Comparison of ENCODE assay signal across 9 cellular contexts in genomic region chr22:44181033-44181911, GRCh38. TPM values are rescaled to one million over a fixed set of nuclear protein-coding genes. Genes with fewer than 3 reads are reported as not detected.
DNase-seq lines count a peak whose midpoint lies in the region; ATAC-seq and TF ChIP-seq lines count a peak whose summit lies in the region.
"Had no signal": no experiment of that assay in that cellular context is flagged by ENCODE, and none has a peak within 500 bp of the region (broad histone marks: within the 10 kb centered on the region; RNA-seq: fewer than 3 reads in every experiment).

No MANE protein-coding gene starts in this region.

- TF ChIP-seq CTCF in omental fat pad (IDR thresholded peaks at IDR 0.05): no peak

- peak; percentile 38 for ATAC-seq in HG02798 (IDR thresholded peaks at IDR 0.05; ENCODE audit: poor library complexity, unreplicated experiment)
- no peak for ATAC-seq in omental fat pad (ENCODE audit: low FRiP score)

- DNase-seq in activated CD4-positive, alpha-beta T cell treated with anti-CD3 and anti-CD28 coated beads for 1 hour: peak; percentile 43
- DNase-seq in dermis microvascular lymphatic vessel endothelial cell (ENCODE audit: low read depth in 2 of 2): peak; percentile 7 to 12
- DNase-seq in stimulated activated CD4-positive, alpha-beta T cell treated with anti-CD3 and anti-CD28 coated beads, Interleukin-12 subunit alpha, Interleukin-12 subunit beta, amount 100 ng/mL, for 4 hours: peak; percentile 60
- DNase-seq in DMS79 (lab: John Stamatoyannopoulos, UW): no peak
- DNase-seq in HPDE6-E6E7 (ENCODE audit: extremely low spot score): no peak
- DNase-seq in COLO668 (lab: John Stamatoyannopoulos, UW; ENCODE audit: unreplicated experiment): no peak
- no peak for DNase-seq in omental fat pad (ENCODE audit: low spot score)

RNA-seq across cellular contexts. Expression of gene PARVG, which starts 0.5 kb away (rescaled TPM):
- total RNA-seq in dermis microvascular lymphatic vessel endothelial cell (under 0.01 and 0.25 TPM in 2 replicates), omental fat pad (10 to 100 TPM; 19.4 to 56.7 (median 39.6) TPM)
- total RNA-seq: myocyte had no signal

Comparison
In these comparisons a context has a peak if more than half of its experiments do, and no peak if none do; other contexts are left out.
1. DNase-seq: peak in activated CD4-positive, alpha-beta T cell treated with anti-CD3 and anti-CD28 coated beads for 1 hour (single experiment), dermis microvascular lymphatic vessel endothelial cell (2 of 2) and stimulated activated CD4-positive, alpha-beta T cell treated with anti-CD3 and anti-CD28 coated beads, Interleukin-12 subunit alpha, Interleukin-12 subunit beta, amount 100 ng/mL, for 4 hours (single experiment); none in DMS79 (single experiment), HPDE6-E6E7 (single experiment), COLO668 (single experiment) and omental fat pad (single experiment).
2. RNA of gene PARVG, which starts 0.5 kb away (total RNA-seq): 19.4 to 56.7 TPM in omental fat pad; under 0.01 to 0.25 TPM in dermis microvascular lymphatic vessel endothelial cell; every median in the first group is over 10 times any median in the second.